Comparison of ENCODE assay signal across 8 cellular contexts in genomic region chr11:335779-336665, GRCh38. TPM values are rescaled to one million over a fixed set of nuclear protein-coding genes. Genes with fewer than 3 reads are reported as not detected.
A peak's percentile ranks its signal among the peaks of the same experiment; 100 is the strongest.
DNase-seq lines count a peak whose midpoint lies in the region; ATAC-seq and TF ChIP-seq lines count a peak whose summit lies in the region.

No MANE protein-coding gene starts in this region.

- intact Hi-C loops in left lung (cut with DNase I), result no loop called here

- no peaks in the 10 kb centered on the region for H3K36me3 Mint-ChIP-seq in brain

- peak overlapping the region in 4 of 5 experiments; percentile 13 to 69 (median 37) for H3K4me3 Mint-ChIP-seq in brain

- H3K27ac Mint-ChIP-seq in brain, result peak overlapping the region; percentile 82 to 97 (median 96)

- H3K4me3 ChIP-seq in HUES6 (ENCODE audit: low read depth, low read length) (no peak overlapping the region), left lung (no peak overlapping the region)

- no peak for DNase-seq in left lung
- DNase-seq in smooth muscle cell of the brain vasculature (ENCODE audit: low read depth, low spot score), result peak; percentile 78
- no peak for DNase-seq in T-helper 2 cell

- H3K36me3 ChIP-seq in HUES6 (ENCODE audit: control insufficient read depth, insufficient read depth, low read length) (0 out of 2 replicates have a peak, but pooled peaks cover 5% of the 10 kb centered on the region), left lung (no peaks in the 10 kb centered on the region)

- H3K9me3 Mint-ChIP-seq in brain, result peaks cover 0 to 11% (median 0%) of the 10 kb centered on the region in 5 experiments

- H3K9me3 ChIP-seq in HUES6 (ENCODE audit: control insufficient read depth, insufficient read depth, low read depth, low read length) (peaks cover 12% of the 10 kb centered on the region), left lung (no peaks in the 10 kb centered on the region)

- no peaks in the 10 kb centered on the region for H3K27me3 ChIP-seq in HUES6 (ENCODE audit: control insufficient read depth, insufficient read depth, low read length)
- no peaks in the 10 kb centered on the region for H3K27me3 ChIP-seq in left lung

- ATAC-seq in left lung, result peak; percentile 43
- ATAC-seq in HG03460 (IDR thresholded peaks at IDR 0.05; ENCODE audit: unreplicated experiment), result no peak
- no peak for ATAC-seq in GM21447 (IDR thresholded peaks at IDR 0.05; ENCODE audit: unreplicated experiment)
- ATAC-seq in HG03457 (IDR thresholded peaks at IDR 0.05; ENCODE audit: unreplicated experiment), result no peak

- peak overlapping the region; percentile 65 for H3K9ac ChIP-seq in HUES6 (ENCODE audit: low read length)

- peaks cover 47% of the 10 kb centered on the region for H3K4me1 Mint-ChIP-seq in brain

- H3K4me1 ChIP-seq in HUES6 (ENCODE audit: control insufficient read depth, insufficient read depth, low read length), result peaks cover 38% of the 10 kb centered on the region
- H3K4me1 ChIP-seq in left lung, result peaks cover 6 to 19% of the 10 kb centered on the region in 2 donors

- TF ChIP-seq CTCF in brain (conservative IDR thresholded peaks at IDR 0.05) (no peak), left lung (IDR thresholded peaks at IDR 0.05) (no peak)

- H3K27me3 Mint-ChIP-seq in brain, result no peaks in the 10 kb centered on the region

- H3K27ac ChIP-seq in HUES6 (ENCODE audit: low read depth, low read length) (peak overlapping the region; percentile 61; the same call in 1 of the 2 replicates), left lung (peak overlapping the region; percentile 45 to 63)

RNA-seq across cellular contexts. Expression of gene IFITM3, which starts 15.4 kb away (rescaled TPM):
- 304 TPM for polyA plus RNA-seq in brain (ENCODE audit: insufficient read depth, low read depth, low replicate concordance)
- total RNA-seq in left lung, result 1,000 to 10,000 TPM in 1 of 2 donors, 100 to 1,000 TPM in 1; 724 to 1,115 TPM

RNA-seq across cellular contexts. Expression of gene IFITM1, which starts 22.2 kb away (rescaled TPM):
- polyA plus RNA-seq in brain (ENCODE audit: insufficient read depth, low read depth, low replicate concordance), result 147 TPM
- total RNA-seq in left lung, result 100 to 1,000 TPM in 1 of 2 donors, 10 to 100 TPM in 1; 98.7 to 149 TPM

RNA-seq across cellular contexts. Expression of gene IFITM2, which starts 28.4 kb away (rescaled TPM):
- polyA plus RNA-seq in brain (ENCODE audit: insufficient read depth, low read depth, low replicate concordance), result 126 TPM
- 100 to 1,000 TPM; 398 to 886 TPM for total RNA-seq in left lung

RNA-seq across cellular contexts. Expression of gene B4GALNT4, which starts 33.3 kb away (rescaled TPM):
- polyA plus RNA-seq in brain (ENCODE audit: insufficient read depth, low read depth, low replicate concordance), result 40.5 TPM
- total RNA-seq in left lung, result 1 to 10 TPM; 1.4 to 2.3 TPM

RNA-seq across cellular contexts. Expression of gene IFITM5, which starts 36.7 kb away (rescaled TPM):
- polyA plus RNA-seq in brain (ENCODE audit: insufficient read depth, low read depth, low replicate concordance), result not detected
- total RNA-seq in left lung, result not detected
